1 cellular context compared by ENCODE assay signal in genomic region chr11:111334495-111335123, GRCh38.
TF ChIP-seq lines count a peak whose summit lies in the region.

No MANE protein-coding gene starts in this region.

TF ChIP-seq in HepG2, 621 proteins besides CTCF, POLR2A, EP300 and RAD21 (continued from another document and continues in another):
- TF ChIP-seq, protein P1, sequence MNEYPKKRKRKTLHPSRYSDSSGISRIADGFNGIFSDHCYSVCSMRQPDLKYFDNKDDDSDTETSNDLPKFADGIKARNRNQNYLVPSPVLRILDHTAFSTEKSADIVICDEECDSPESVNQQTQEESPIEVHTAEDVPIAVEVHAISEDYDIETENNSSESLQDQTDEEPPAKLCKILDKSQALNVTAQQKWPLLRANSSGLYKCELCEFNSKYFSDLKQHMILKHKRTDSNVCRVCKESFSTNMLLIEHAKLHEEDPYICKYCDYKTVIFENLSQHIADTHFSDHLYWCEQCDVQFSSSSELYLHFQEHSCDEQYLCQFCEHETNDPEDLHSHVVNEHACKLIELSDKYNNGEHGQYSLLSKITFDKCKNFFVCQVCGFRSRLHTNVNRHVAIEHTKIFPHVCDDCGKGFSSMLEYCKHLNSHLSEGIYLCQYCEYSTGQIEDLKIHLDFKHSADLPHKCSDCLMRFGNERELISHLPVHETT (CRISPR knock-in tag; conservative IDR thresholded peaks at IDR 0.05), result peak; percentile 8; the same call in 1 of the 2 replicates
- TF ChIP-seq CBX5 (CRISPR knock-in tag; IDR thresholded peaks at IDR 0.05; ENCODE audit: borderline replicate concordance) (no peak), BCL6 (CRISPR knock-in tag; IDR thresholded peaks at IDR 0.05) (peak; percentile 84), ADNP (CRISPR knock-in tag; IDR thresholded peaks at IDR 0.05) (no peak), ZSCAN21 (CRISPR knock-in tag; IDR thresholded peaks at IDR 0.05; ENCODE audit: borderline replicate concordance) (peak; percentile 23; the same call in 1 of the 2 replicates), NFE2L2 (IDR thresholded peaks at IDR 0.05; ENCODE audit: low read length) (no peak), ZNF468 (CRISPR knock-in tag; IDR thresholded peaks at IDR 0.05) (no peak), ZNF83 (CRISPR knock-in tag; IDR thresholded peaks at IDR 0.05; ENCODE audit: borderline replicate concordance) (no peak), TEAD3 (CRISPR knock-in tag; optimal IDR thresholded peaks at IDR 0.05; ENCODE audit: borderline replicate concordance) (peak; percentile 86), ZNF251 (CRISPR knock-in tag; IDR thresholded peaks at IDR 0.05) (no peak), MTF1 (CRISPR knock-in tag; IDR thresholded peaks at IDR 0.05) (no peak), ZNF782 (CRISPR knock-in tag; IDR thresholded peaks at IDR 0.05; ENCODE audit: borderline replicate concordance) (no peak), MXD4 (CRISPR knock-in tag; IDR thresholded peaks at IDR 0.05) (no peak; the same call in 1 of the 2 replicates), ZNF652 (CRISPR knock-in tag; IDR thresholded peaks at IDR 0.05; ENCODE audit: borderline replicate concordance, low read depth) (peak; percentile 49; the same call in 1 of the 2 replicates), ZNF484 (CRISPR knock-in tag; IDR thresholded peaks at IDR 0.05; ENCODE audit: borderline replicate concordance, low read depth) (no peak), ZNF264 (CRISPR knock-in tag; IDR thresholded peaks at IDR 0.05) (no peak; the same call in 1 of the 2 replicates), SP1 (IDR thresholded peaks at IDR 0.05) (no peak), SP1 (CRISPR knock-in tag; IDR thresholded peaks at IDR 0.05) (no peak), RNF219 (CRISPR knock-in tag; IDR thresholded peaks at IDR 0.05) (no peak), ZNF256 (CRISPR knock-in tag; conservative IDR thresholded peaks at IDR 0.05) (peak; percentile 40; the same call in 1 of the 2 replicates), TCF7 (IDR thresholded peaks at IDR 0.05; ENCODE audit: low read depth) (peak; percentile 89), ZNF800 (CRISPR knock-in tag; IDR thresholded peaks at IDR 0.05) (no peak), GATAD2A (CRISPR knock-in tag; IDR thresholded peaks at IDR 0.05) (peak; percentile 93), KDM6A (CRISPR knock-in tag; IDR thresholded peaks at IDR 0.05; ENCODE audit: low read depth) (peak; percentile 61), HNRNPK (IDR thresholded peaks at IDR 0.05; ENCODE audit: low read depth, low read length, poor library complexity, severe bottlenecking) (no peak), ZNF430 (CRISPR knock-in tag; IDR thresholded peaks at IDR 0.05) (peak; percentile 64; the same call in 1 of the 2 replicates), ETS1 (CRISPR knock-in tag; IDR thresholded peaks at IDR 0.05) (no peak), U2AF2 (IDR thresholded peaks at IDR 0.05; ENCODE audit: low read depth, low read length) (no peak)
- TF ChIP-seq, protein P2, sequence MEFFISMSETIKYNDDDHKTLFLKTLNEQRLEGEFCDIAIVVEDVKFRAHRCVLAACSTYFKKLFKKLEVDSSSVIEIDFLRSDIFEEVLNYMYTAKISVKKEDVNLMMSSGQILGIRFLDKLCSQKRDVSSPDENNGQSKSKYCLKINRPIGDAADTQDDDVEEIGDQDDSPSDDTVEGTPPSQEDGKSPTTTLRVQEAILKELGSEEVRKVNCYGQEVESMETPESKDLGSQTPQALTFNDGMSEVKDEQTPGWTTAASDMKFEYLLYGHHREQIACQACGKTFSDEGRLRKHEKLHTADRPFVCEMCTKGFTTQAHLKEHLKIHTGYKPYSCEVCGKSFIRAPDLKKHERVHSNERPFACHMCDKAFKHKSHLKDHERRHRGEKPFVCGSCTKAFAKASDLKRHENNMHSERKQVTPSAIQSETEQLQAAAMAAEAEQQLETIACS (CRISPR knock-in tag; IDR thresholded peaks at IDR 0.05), result no peak
- TF ChIP-seq, protein P3, sequence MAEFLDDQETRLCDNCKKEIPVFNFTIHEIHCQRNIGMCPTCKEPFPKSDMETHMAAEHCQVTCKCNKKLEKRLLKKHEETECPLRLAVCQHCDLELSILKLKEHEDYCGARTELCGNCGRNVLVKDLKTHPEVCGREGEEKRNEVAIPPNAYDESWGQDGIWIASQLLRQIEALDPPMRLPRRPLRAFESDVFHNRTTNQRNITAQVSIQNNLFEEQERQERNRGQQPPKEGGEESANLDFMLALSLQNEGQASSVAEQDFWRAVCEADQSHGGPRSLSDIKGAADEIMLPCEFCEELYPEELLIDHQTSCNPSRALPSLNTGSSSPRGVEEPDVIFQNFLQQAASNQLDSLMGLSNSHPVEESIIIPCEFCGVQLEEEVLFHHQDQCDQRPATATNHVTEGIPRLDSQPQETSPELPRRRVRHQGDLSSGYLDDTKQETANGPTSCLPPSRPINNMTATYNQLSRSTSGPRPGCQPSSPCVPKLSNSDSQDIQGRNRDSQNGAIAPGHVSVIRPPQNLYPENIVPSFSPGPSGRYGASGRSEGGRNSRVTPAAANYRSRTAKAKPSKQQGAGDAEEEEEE (CRISPR knock-in tag; IDR thresholded peaks at IDR 0.05; ENCODE audit: borderline replicate concordance), result no peak; the same call in 1 of the 2 replicates
- TF ChIP-seq, protein P4, sequence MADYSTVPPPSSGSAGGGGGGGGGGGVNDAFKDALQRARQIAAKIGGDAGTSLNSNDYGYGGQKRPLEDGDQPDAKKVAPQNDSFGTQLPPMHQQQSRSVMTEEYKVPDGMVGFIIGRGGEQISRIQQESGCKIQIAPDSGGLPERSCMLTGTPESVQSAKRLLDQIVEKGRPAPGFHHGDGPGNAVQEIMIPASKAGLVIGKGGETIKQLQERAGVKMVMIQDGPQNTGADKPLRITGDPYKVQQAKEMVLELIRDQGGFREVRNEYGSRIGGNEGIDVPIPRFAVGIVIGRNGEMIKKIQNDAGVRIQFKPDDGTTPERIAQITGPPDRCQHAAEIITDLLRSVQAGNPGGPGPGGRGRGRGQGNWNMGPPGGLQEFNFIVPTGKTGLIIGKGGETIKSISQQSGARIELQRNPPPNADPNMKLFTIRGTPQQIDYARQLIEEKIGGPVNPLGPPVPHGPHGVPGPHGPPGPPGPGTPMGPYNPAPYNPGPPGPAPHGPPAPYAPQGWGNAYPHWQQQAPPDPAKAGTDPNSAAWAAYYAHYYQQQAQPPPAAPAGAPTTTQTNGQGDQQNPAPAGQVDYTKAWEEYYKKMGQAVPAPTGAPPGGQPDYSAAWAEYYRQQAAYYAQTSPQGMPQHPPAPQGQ (CRISPR knock-in tag; IDR thresholded peaks at IDR 0.05; ENCODE audit: borderline replicate concordance), result no peak
- TF ChIP-seq, protein P5, sequence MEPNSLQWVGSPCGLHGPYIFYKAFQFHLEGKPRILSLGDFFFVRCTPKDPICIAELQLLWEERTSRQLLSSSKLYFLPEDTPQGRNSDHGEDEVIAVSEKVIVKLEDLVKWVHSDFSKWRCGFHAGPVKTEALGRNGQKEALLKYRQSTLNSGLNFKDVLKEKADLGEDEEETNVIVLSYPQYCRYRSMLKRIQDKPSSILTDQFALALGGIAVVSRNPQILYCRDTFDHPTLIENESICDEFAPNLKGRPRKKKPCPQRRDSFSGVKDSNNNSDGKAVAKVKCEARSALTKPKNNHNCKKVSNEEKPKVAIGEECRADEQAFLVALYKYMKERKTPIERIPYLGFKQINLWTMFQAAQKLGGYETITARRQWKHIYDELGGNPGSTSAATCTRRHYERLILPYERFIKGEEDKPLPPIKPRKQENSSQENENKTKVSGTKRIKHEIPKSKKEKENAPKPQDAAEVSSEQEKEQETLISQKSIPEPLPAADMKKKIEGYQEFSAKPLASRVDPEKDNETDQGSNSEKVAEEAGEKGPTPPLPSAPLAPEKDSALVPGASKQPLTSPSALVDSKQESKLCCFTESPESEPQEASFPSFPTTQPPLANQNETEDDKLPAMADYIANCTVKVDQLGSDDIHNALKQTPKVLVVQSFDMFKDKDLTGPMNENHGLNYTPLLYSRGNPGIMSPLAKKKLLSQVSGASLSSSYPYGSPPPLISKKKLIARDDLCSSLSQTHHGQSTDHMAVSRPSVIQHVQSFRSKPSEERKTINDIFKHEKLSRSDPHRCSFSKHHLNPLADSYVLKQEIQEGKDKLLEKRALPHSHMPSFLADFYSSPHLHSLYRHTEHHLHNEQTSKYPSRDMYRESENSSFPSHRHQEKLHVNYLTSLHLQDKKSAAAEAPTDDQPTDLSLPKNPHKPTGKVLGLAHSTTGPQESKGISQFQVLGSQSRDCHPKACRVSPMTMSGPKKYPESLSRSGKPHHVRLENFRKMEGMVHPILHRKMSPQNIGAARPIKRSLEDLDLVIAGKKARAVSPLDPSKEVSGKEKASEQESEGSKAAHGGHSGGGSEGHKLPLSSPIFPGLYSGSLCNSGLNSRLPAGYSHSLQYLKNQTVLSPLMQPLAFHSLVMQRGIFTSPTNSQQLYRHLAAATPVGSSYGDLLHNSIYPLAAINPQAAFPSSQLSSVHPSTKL (CRISPR knock-in tag; IDR thresholded peaks at IDR 0.05), result peak; percentile 94
- TF ChIP-seq, protein P6, sequence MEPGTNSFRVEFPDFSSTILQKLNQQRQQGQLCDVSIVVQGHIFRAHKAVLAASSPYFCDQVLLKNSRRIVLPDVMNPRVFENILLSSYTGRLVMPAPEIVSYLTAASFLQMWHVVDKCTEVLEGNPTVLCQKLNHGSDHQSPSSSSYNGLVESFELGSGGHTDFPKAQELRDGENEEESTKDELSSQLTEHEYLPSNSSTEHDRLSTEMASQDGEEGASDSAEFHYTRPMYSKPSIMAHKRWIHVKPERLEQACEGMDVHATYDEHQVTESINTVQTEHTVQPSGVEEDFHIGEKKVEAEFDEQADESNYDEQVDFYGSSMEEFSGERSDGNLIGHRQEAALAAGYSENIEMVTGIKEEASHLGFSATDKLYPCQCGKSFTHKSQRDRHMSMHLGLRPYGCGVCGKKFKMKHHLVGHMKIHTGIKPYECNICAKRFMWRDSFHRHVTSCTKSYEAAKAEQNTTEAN (CRISPR knock-in tag; conservative IDR thresholded peaks at IDR 0.05), result no peak
- TF ChIP-seq, protein P7, sequence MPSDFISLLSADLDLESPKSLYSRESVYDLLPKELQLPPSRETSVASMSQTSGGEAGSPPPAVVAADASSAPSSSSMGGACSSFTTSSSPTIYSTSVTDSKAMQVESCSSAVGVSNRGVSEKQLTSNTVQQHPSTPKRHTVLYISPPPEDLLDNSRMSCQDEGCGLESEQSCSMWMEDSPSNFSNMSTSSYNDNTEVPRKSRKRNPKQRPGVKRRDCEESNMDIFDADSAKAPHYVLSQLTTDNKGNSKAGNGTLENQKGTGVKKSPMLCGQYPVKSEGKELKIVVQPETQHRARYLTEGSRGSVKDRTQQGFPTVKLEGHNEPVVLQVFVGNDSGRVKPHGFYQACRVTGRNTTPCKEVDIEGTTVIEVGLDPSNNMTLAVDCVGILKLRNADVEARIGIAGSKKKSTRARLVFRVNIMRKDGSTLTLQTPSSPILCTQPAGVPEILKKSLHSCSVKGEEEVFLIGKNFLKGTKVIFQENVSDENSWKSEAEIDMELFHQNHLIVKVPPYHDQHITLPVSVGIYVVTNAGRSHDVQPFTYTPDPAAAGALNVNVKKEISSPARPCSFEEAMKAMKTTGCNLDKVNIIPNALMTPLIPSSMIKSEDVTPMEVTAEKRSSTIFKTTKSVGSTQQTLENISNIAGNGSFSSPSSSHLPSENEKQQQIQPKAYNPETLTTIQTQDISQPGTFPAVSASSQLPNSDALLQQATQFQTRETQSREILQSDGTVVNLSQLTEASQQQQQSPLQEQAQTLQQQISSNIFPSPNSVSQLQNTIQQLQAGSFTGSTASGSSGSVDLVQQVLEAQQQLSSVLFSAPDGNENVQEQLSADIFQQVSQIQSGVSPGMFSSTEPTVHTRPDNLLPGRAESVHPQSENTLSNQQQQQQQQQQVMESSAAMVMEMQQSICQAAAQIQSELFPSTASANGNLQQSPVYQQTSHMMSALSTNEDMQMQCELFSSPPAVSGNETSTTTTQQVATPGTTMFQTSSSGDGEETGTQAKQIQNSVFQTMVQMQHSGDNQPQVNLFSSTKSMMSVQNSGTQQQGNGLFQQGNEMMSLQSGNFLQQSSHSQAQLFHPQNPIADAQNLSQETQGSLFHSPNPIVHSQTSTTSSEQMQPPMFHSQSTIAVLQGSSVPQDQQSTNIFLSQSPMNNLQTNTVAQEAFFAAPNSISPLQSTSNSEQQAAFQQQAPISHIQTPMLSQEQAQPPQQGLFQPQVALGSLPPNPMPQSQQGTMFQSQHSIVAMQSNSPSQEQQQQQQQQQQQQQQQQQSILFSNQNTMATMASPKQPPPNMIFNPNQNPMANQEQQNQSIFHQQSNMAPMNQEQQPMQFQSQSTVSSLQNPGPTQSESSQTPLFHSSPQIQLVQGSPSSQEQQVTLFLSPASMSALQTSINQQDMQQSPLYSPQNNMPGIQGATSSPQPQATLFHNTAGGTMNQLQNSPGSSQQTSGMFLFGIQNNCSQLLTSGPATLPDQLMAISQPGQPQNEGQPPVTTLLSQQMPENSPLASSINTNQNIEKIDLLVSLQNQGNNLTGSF (CRISPR knock-in tag; IDR thresholded peaks at IDR 0.05), result no peak
